ENCODE assay signal across 8 cellular contexts in the genomic region with DNA sequence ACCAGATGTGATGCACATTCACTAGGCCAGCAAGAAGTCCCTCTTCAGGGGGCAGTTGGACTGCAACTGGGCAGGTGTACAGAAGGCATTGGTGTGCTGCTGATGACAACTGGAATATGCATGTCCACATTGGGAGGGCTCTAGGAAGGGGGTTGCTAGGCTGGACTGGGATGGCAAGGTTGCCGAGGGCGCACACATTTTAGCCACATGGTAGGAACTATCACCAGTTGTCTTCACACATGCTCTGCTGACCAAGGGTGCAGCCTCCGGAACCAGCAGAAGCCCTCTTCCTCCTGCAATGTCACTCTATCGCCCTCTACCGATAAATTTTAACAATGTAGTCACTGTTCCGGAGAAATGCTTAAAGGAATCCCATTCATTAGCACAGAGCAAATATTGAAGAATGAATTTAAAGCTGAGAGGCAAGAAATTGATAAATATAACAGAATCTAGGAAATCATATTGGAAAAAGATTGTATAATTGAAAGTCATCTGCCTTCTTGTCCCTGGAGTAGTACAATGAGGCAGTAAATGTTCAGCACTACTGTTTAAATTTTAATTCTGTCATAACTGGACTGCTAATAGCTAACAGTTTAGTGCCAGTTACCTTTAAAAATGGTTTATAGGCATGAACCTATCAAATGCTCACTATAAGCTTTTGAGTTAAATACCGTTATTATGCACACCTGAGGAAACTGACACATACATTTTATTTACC. TPM values are rescaled to one million over a fixed set of nuclear protein-coding genes. Genes with fewer than 3 reads are reported as not detected.
DNase-seq lines count a peak whose midpoint lies in the region; ATAC-seq and TF ChIP-seq lines count a peak whose summit lies in the region.

No MANE protein-coding gene starts in this region.

- H3K27me3 ChIP-seq in GM06990 (replicated peaks; ENCODE audit: control insufficient read depth, insufficient read depth, low read length) (no peaks in the 10 kb centered on the region), ovary (no peaks in the 10 kb centered on the region)

- H3K36me3 ChIP-seq in GM06990 (ENCODE audit: control insufficient read depth, insufficient read depth, low read length) (no peaks in the 10 kb centered on the region), ovary (no peaks in the 10 kb centered on the region)

- TF ChIP-seq CTCF in GM06990 (IDR thresholded peaks at IDR 0.05; ENCODE audit: insufficient read depth, low read length, poor library complexity, severe bottlenecking) (peak; percentile 81), ovary (IDR thresholded peaks at IDR 0.05) (peak; percentile 64 to 77 (median 68))

- H3K9me3 ChIP-seq in ovary: no peaks in the 10 kb centered on the region

- no peak for TF ChIP-seq POLR2A in ovary (IDR thresholded peaks at IDR 0.05)

- H3K4me1 ChIP-seq in ovary (ENCODE audit: insufficient read depth): no peaks in the 10 kb centered on the region

- DNase-seq in GM06990 (ENCODE audit: extremely low read depth, insufficient read length) (peak; percentile 43), HS-5 (ENCODE audit: low read depth) (peak; percentile 34), NOMO-1 (lab: John Stamatoyannopoulos, UW; ENCODE audit: unreplicated experiment in 2 of 2) (peak; percentile 27 to 61), germinal center (ENCODE audit: low spot score) (peak; percentile 75), ovary (peak; percentile 30 to 52 (median 50))
- DNase-seq in activated T-cell treated with anti-CD3 and anti-CD28 coated beads, Interleukin-2, amount 50 U/mL, for 48 hours: peak; percentile 32 to 44
- DNase-seq in effector CD8-positive, alpha-beta T cell (lab: John Stamatoyannopoulos, UW): no peak

- no peak overlapping the region for H3K27ac ChIP-seq in ovary

- no peak for TF ChIP-seq EP300 in ovary (IDR thresholded peaks at IDR 0.05)

- peak; percentile 90 for ATAC-seq in GM21528 (IDR thresholded peaks at IDR 0.05; ENCODE audit: low FRiP score, unreplicated experiment)

- H3K4me3 ChIP-seq in GM06990 (replicated peaks; ENCODE audit: low read depth, low read length) (no peak overlapping the region), ovary (no peak overlapping the region)

- intact Hi-C loops in ovary (cut with DNase I): loop anchor here in 1 of 4 donors (10.0 kb wide), 1 partner anchor 481 kb away; no protein-coding TSS in a partner anchor

- WGBS in ovary, 3 donors: 4 to 9% (median 5%) methylated on average over 7 of the region's 7 CpGs

RNA-seq across cellular contexts. Expression of a gene that starts 22.6 kb away (rescaled TPM):
- 10 to 100 TPM in 5 of 7 donors, 1 to 10 TPM in 2; 6.2 to 12.9 (median 10.3) TPM for total RNA-seq in ovary
- 1 to 10 TPM; 4.9 to 9.0 TPM for polyA plus RNA-seq in ovary
